ENCODE assay signal across 13 cellular contexts in the genomic region with DNA sequence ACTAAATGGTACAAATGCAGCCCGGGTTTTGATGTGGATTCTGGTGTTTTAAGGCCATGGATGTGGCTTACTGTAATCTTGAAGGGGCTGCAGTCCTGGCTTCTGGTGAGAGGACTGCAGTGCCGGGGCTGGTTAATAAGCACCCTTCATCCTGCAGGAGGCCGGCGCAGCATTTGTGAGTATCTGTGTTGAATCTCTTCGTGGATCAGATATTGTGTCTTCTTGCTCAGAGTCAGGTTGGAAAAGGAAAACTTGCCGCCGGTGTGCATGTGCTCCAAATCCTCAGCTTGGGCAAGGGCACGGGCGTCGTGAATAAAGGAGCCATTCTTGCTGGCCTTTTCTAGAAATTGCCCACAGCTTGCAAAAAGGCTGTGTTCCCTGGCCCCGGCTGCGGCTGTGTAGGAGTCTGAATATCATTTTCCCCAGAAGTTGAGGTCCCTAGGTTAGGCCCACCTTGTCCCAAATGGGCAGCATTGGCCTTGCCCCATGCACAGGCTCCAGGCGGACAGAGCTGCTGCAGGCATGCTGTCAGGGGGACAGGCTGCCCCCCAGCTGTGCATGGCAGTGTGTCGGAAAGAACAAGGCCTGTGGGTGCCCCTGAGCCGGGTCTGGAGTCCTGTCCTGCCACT. TPM values are rescaled to one million over a fixed set of nuclear protein-coding genes. Genes with fewer than 3 reads are reported as not detected.
A peak's percentile ranks its signal among the peaks of the same experiment; 100 is the strongest.
DNase-seq lines count a peak whose midpoint lies in the region; ATAC-seq, FAIRE-seq and TF ChIP-seq lines count a peak whose summit lies in the region.
"Had no signal": no experiment of that assay in that cellular context is flagged by ENCODE, and none has a peak within 500 bp of the region (broad histone marks: within the 10 kb centered on the region; RNA-seq: fewer than 3 reads in every experiment).

No MANE protein-coding gene starts in this region.

- H3K36me3 ChIP-seq in Karpas-422 (ENCODE audit: insufficient read depth, low read length) = peaks cover 37% of the 10 kb centered on the region; the same call in 1 of the 2 replicates
- peaks cover 17 to 22% of the 10 kb centered on the region in 2 experiments; a peak in 3 of 4 replicates for H3K36me3 ChIP-seq in GM12878 (ENCODE audit: control insufficient read depth in 2 of 2, insufficient read depth in 2 of 2, low read length in 1 of 2)
- peaks cover 0 to 35% of the 10 kb centered on the region in 2 donors for H3K36me3 ChIP-seq in gastrocnemius medialis
- H3K36me3 ChIP-seq in OCI-LY7 (ENCODE audit: insufficient read depth, low read length) = peaks cover 90% of the 10 kb centered on the region

- peak overlapping the region; percentile 84 for H3K4me3 Mint-ChIP-seq in activated CD4-positive, alpha-beta T cell treated with anti-CD3 and anti-CD28 coated beads, Interleukin-2, amount 10 ng/mL, durations not matched to agents 7 days and 5 days

- TF ChIP-seq RAD21 in GM12878 (IDR thresholded peaks at IDR 0.05; ENCODE audit: insufficient read depth, low read depth, low read length) = no peak

- H3K27ac ChIP-seq in Karpas-422 (ENCODE audit: low read length) = no peak overlapping the region
- H3K27ac ChIP-seq in GM12878 (ENCODE audit: control insufficient read depth, insufficient read depth) = peak overlapping the region; percentile 78; the same call in 1 of the 2 replicates
- peak overlapping the region; percentile 82 to 95 (median 84) for H3K27ac ChIP-seq in gastrocnemius medialis
- H3K27ac ChIP-seq in OCI-LY7 (ENCODE audit: low read depth, low read length, poor library complexity, severe bottlenecking) = no peak overlapping the region
- H3K27ac ChIP-seq: SK-N-MC had no signal

- POLR2A ChIA-PET in activated CD4-positive, alpha-beta T cell treated with anti-CD3 and anti-CD28 coated beads, Interleukin-2, amount 10 ng/mL, durations not matched to agents 7 days and 5 days (lab: Charles Lee) = interaction anchor here (0.6 kb wide), 1 partner anchor 20 kb away, joined by 11 read pairs; no protein-coding TSS in a partner anchor
- POLR2A ChIA-PET in GM12878 (lab: Charles Lee) (interaction anchor here (0.8 to 4.3 kb wide), 2 partner anchors 23 to 30 kb away, joined by 3 to 23 read pairs; partner anchors contain the start of gene PARVB), OCI-LY7 (lab: Charles Lee) (no interaction called here)

- H3K4me2 ChIP-seq in Karpas-422 (ENCODE audit: low read depth, low read length, poor library complexity, severe bottlenecking) = peak overlapping the region; percentile 71
- peak overlapping the region; percentile 83 for H3K4me2 ChIP-seq in GM12878 (ENCODE audit: control insufficient read depth, insufficient read depth)
- H3K4me2 ChIP-seq in OCI-LY7 (ENCODE audit: low read length) = no peak overlapping the region

- H3K79me2 ChIP-seq in Karpas-422 (ENCODE audit: low read length) (peaks cover 20% of the 10 kb centered on the region), GM12878 (ENCODE audit: control insufficient read depth, insufficient read depth, low read length) (peaks cover 4% of the 10 kb centered on the region), OCI-LY7 (ENCODE audit: insufficient read depth, low read depth, low read length) (no peaks in the 10 kb centered on the region)

- ATAC-seq in GM12878 (no peak), gastrocnemius medialis (no peak)
- ATAC-seq: PC-3, psoas muscle had no signal

- TF ChIP-seq EP300 in GM12878 (IDR thresholded peaks at IDR 0.05; ENCODE audit: borderline replicate concordance in 1 of 2, control insufficient read depth in 1 of 2, low read depth in 2 of 2, low read length in 2 of 2) = no peak

- H3K36me3 Mint-ChIP-seq in activated CD4-positive, alpha-beta T cell treated with anti-CD3 and anti-CD28 coated beads, Interleukin-2, amount 10 ng/mL, durations not matched to agents 7 days and 5 days (ENCODE audit: low read depth) = peaks cover 62% of the 10 kb centered on the region

- WGBS in GM12878 (ENCODE audit: insufficient coverage, insufficient replicate concordance, low lambda C conversion rate, missing lambda C conversion rate) = 84% methylated on average over 15 of the region's 15 CpGs

- TF ChIP-seq POLR2A in GM12878 (IDR thresholded peaks at IDR 0.05; ENCODE audit: low read depth, low read length) (no peak), gastrocnemius medialis (IDR thresholded peaks at IDR 0.05) (no peak)

- TF ChIP-seq CTCF in GM12878 (IDR thresholded peaks at IDR 0.05 in 2 of 3, conservative IDR thresholded peaks at IDR 0.05 in 1 of 3; ENCODE audit: control insufficient read depth in 2 of 3, extremely low read depth in 1 of 3, insufficient read depth in 1 of 3, low read depth in 3 of 3, low read length in 3 of 3) (no peak), gastrocnemius medialis (IDR thresholded peaks at IDR 0.05 in 4 of 5, conservative IDR thresholded peaks at IDR 0.05 in 1 of 5) (no peak), OCI-LY7 (conservative IDR thresholded peaks at IDR 0.05; ENCODE audit: low read length) (no peak)

- RAD21 ChIA-PET in GM12878 (lab: Charles Lee; ENCODE audit: unreplicated experiment) = interaction anchor here (1.0 to 7.5 kb wide), 5 partner anchors 27 to 629 kb away, joined by 3 to 185 read pairs (median 6); partner anchors contain the start of gene PARVG

- peaks cover 29% of the 10 kb centered on the region for H3K4me1 Mint-ChIP-seq in activated CD4-positive, alpha-beta T cell treated with anti-CD3 and anti-CD28 coated beads, Interleukin-2, amount 10 ng/mL, durations not matched to agents 7 days and 5 days

- H3K4me3 ChIP-seq in Karpas-422 (ENCODE audit: low read length) (peak overlapping the region; percentile 65; the same call in 1 of the 2 replicates), GM12878 (0 out of 2 replicates have a peak overlapping the region, but pooled peaks have one; percentile 75), gastrocnemius medialis (no peak overlapping the region), OCI-LY7 (ENCODE audit: low read depth, low read length, poor library complexity, severe bottlenecking) (no peak overlapping the region)
- H3K4me3 ChIP-seq: SK-N-MC had no signal

- peaks cover 25% of the 10 kb centered on the region for H3K4me1 ChIP-seq in Karpas-422 (ENCODE audit: low read length)
- peaks cover 15% of the 10 kb centered on the region for H3K4me1 ChIP-seq in GM12878 (ENCODE audit: control insufficient read depth, insufficient read depth, low read length)
- H3K4me1 ChIP-seq in gastrocnemius medialis = peaks cover 30 to 39% of the 10 kb centered on the region in 2 donors
- H3K4me1 ChIP-seq in OCI-LY7 (ENCODE audit: insufficient read depth, low read length, poor library complexity, severe bottlenecking) = peaks cover 10% of the 10 kb centered on the region

- BruUV-seq in GM12878 (replicated peaks; lab: Mats Ljungman, UMichigan) = no TSS peak
- BruUV-seq in OCI-LY7 (replicated peaks; lab: Mats Ljungman, UMichigan) = no TSS peak

- H3K27me3 Mint-ChIP-seq in activated CD4-positive, alpha-beta T cell treated with anti-CD3 and anti-CD28 coated beads, Interleukin-2, amount 10 ng/mL, durations not matched to agents 7 days and 5 days = no peaks in the 10 kb centered on the region

- CTCF ChIA-PET in activated CD4-positive, alpha-beta T cell treated with anti-CD3 and anti-CD28 coated beads, Interleukin-2, amount 10 ng/mL, durations not matched to agents 7 days and 5 days (lab: Charles Lee) = interaction anchor here (1.6 kb wide), 1 partner anchor 44 kb away, joined by 3 read pairs; no protein-coding TSS in a partner anchor
- CTCF ChIA-PET in GM12878 (lab: Yijun Ruan, JAX) = interaction anchor here (0.6 to 11.6 kb wide), 9 partner anchors 29 to 631 kb away, joined by 3 to 499 read pairs (median 6); partner anchors contain the start of gene PARVB
- CTCF ChIA-PET in OCI-LY7 (lab: Charles Lee; ENCODE audit: unreplicated experiment) = no interaction called here

- H3K9me2 ChIP-seq in Karpas-422 (replicated peaks; ENCODE audit: insufficient read depth, low read length) = no peaks in the 10 kb centered on the region
- no peaks in the 10 kb centered on the region for H3K9me2 ChIP-seq in OCI-LY7 (ENCODE audit: insufficient read depth, low read length)

- H3K27me3 ChIP-seq in Karpas-422 (ENCODE audit: low read length) (no peaks in the 10 kb centered on the region), GM12878 (replicated peaks in 1 of 2; ENCODE audit: control insufficient read depth in 2 of 2, insufficient read depth in 2 of 2, low read length in 1 of 2) (no peaks in the 10 kb centered on the region), gastrocnemius medialis (no peaks in the 10 kb centered on the region)

- intact Hi-C loops in GM12878 (cut with micrococcal nuclease; ENCODE audit: unreplicated experiment) (no loop called here), gastrocnemius medialis (cut with DNase I; ENCODE audit: low total_unique reads) (loop anchor here (10.0 kb wide), 1 partner anchor 180 kb away; no protein-coding TSS in a partner anchor), OCI-LY7 (cut with micrococcal nuclease; ENCODE audit: unreplicated experiment) (no loop called here)

- SMC1A ChIA-PET in GM12878 (lab: Charles Lee; ENCODE audit: uncharacterized antibody, unreplicated experiment) = interaction anchor here (0.6 to 5.1 kb wide), 9 partner anchors 9 to 185 kb away, joined by 3 to 282 read pairs (median 7); partner anchors contain the start of gene PARVG

- no peak for FAIRE-seq in GM12878 (lab: Jason Lieb, UNC)

- no peaks in the 10 kb centered on the region for H4K20me1 ChIP-seq in Karpas-422 (ENCODE audit: insufficient read depth, low read depth, low read length)
- no peaks in the 10 kb centered on the region for H4K20me1 ChIP-seq in GM12878 (ENCODE audit: control insufficient read depth, insufficient read depth)
- H4K20me1 ChIP-seq in OCI-LY7 (ENCODE audit: insufficient read depth, low read length) = no peaks in the 10 kb centered on the region

- in situ Hi-C loops in GM12878 (cut with MboI) = loop anchor here (5.0 kb wide), 2 partner anchors 92 to 627 kb away; no protein-coding TSS in a partner anchor
- in situ Hi-C loops in gastrocnemius medialis (cut with MboI; ENCODE audit: low sequenced_read_pairs in 4 of 4) = loop anchor here (5.0 to 25.0 kb wide), 3 partner anchors 92 to 642 kb away; no protein-coding TSS in a partner anchor

- H3K9me3 ChIP-seq in Karpas-422 (ENCODE audit: low read length) = no peaks in the 10 kb centered on the region
- H3K9me3 ChIP-seq in GM12878 (replicated peaks; ENCODE audit: control insufficient read depth, insufficient read depth, low read length) = no peaks in the 10 kb centered on the region
- no peaks in the 10 kb centered on the region for H3K9me3 ChIP-seq in gastrocnemius medialis
- H3K9me3 ChIP-seq in OCI-LY7 (ENCODE audit: low read length) = no peaks in the 10 kb centered on the region
- H3K9me3 ChIP-seq: psoas muscle had no signal

- no peak overlapping the region for H2AFZ ChIP-seq in Karpas-422 (ENCODE audit: low read length)
- no peak overlapping the region for H2AFZ ChIP-seq in GM12878 (ENCODE audit: control insufficient read depth, low read depth, low read length)
- H2AFZ ChIP-seq in OCI-LY7 (ENCODE audit: low read length) = no peak overlapping the region

- DNase-seq in activated CD4-positive, alpha-beta T cell treated with anti-CD3 and anti-CD28 coated beads, Interleukin-2, amount 10 ng/mL, durations not matched to agents 7 days and 5 days = no peak
- no peak for DNase-seq in activated CD4-positive, alpha-beta T cell treated with anti-CD3 and anti-CD28 coated beads for 1 hour
- DNase-seq in Karpas-422 (no peak), GM12878 (ENCODE audit: low read depth, low spot score) (no peak), gastrocnemius medialis (no peak), NCI-H1436 treated with DMSO at 0.1 percent for 48 hours (lab: John Stamatoyannopoulos, UW) (no peak), OCI-LY7 (ENCODE audit: low spot score) (no peak), EL (no peak)
- DNase-seq: Calu3, NCI-H1694, PC-3 had no signal

- H3K27ac Mint-ChIP-seq in activated CD4-positive, alpha-beta T cell treated with anti-CD3 and anti-CD28 coated beads, Interleukin-2, amount 10 ng/mL, durations not matched to agents 7 days and 5 days = peak overlapping the region; percentile 92

- peak overlapping the region; percentile 65 for H3K9ac ChIP-seq in Karpas-422 (ENCODE audit: low read length)
- no peak overlapping the region; the same call in 1 of the 2 replicates for H3K9ac ChIP-seq in GM12878 (ENCODE audit: control insufficient read depth, insufficient read depth, low read length)

- H3K9me3 Mint-ChIP-seq in activated CD4-positive, alpha-beta T cell treated with anti-CD3 and anti-CD28 coated beads, Interleukin-2, amount 10 ng/mL, durations not matched to agents 7 days and 5 days = no peaks in the 10 kb centered on the region

RNA-seq across cellular contexts. Expression of gene PARVB, which starts 28.9 kb away (rescaled TPM):
- 10 to 100 TPM; 18.2 to 19.2 TPM for total RNA-seq in activated CD4-positive, alpha-beta T cell treated with anti-CD3 and anti-CD28 coated beads, Interleukin-2, amount 10 ng/mL, durations not matched to agents 7 days and 5 days
- total RNA-seq in Karpas-422 (2014; rRNA removed; shearing (Covaris generic); ENCODE audit: low replicate concordance) = 24.9 and 32.6 TPM in 2 replicates
- total RNA-seq in GM12878 (2013; cell fraction: nucleolus; rRNA removed) = 111 and 117 TPM in 2 replicates
- total RNA-seq in GM12878 (2014; rRNA removed) (134 and 152 TPM in 2 replicates), GM12878 (2014; rRNA removed; fragmentation: Illumina TruSeq; extraction: Trizol) (69.7 and 70.3 TPM in 2 replicates), GM12878 (2021) (154 and 159 TPM in 2 replicates), gastrocnemius medialis (100 to 1,000 TPM; 120 to 201 (median 147) TPM), OCI-LY7 (2022) (0.34 and 0.42 TPM in 2 replicates)
- 66.8 TPM for polyA plus RNA-seq in GM12878 (2011; ENCODE audit: low read depth)
- polyA plus RNA-seq in GM12878 (2011; rRNA removed) (206 and 264 TPM in 2 replicates), GM12878 (2014; fragmentation: Illumina TruSeq; extraction: Trizol) (40.7 and 82.2 TPM in 2 replicates), GM12878 (2014; fragmentation: Nextera tagmentation; extraction: Ambion mirVana) (1 to 10 TPM; 5.2 to 7.1 TPM), GM12878 (2014; rRNA removed) (239 and 255 TPM in 2 replicates), GM12878 (2016; fragmentation: Nextera tagmentation; extraction: Ambion mirVana) (10 to 100 TPM; 60.9 to 66.9 TPM)
- 342 and 427 TPM in 2 replicates for polyA plus RNA-seq in GM12878 (2011; cell fraction: cytosol; rRNA removed)
- 245 and 262 TPM in 2 replicates for polyA plus RNA-seq in GM12878 (2011; cell fraction: nucleus; rRNA removed)
- polyA plus RNA-seq in GM12878 (2012) = 179 and 250 TPM in 2 replicates
- 124 and 137 TPM in 2 replicates for polyA minus RNA-seq in GM12878 (2011; rRNA and poly(A)+ RNA removed)
- polyA minus RNA-seq in GM12878 (2011; cell fraction: cytosol; rRNA and poly(A)+ RNA removed) = 41.4 and 42.4 TPM in 2 replicates
- 18.9 and 21.1 TPM in 2 replicates for polyA minus RNA-seq in GM12878 (2011; cell fraction: nucleus; rRNA and poly(A)+ RNA removed)
- 0.05 TPM in 1 of 2 replicates, not detected in the other for total RNA-seq in OCI-LY7 (2014; rRNA removed; shearing (Covaris generic))

RNA-seq across cellular contexts. Expression of gene SAMM50, which starts 39.9 kb away (rescaled TPM):
- 10 to 100 TPM; 46.8 to 50.9 TPM for total RNA-seq in activated CD4-positive, alpha-beta T cell treated with anti-CD3 and anti-CD28 coated beads, Interleukin-2, amount 10 ng/mL, durations not matched to agents 7 days and 5 days
- total RNA-seq in Karpas-422 (2014; rRNA removed; shearing (Covaris generic); ENCODE audit: low replicate concordance) = 37.3 and 42.9 TPM in 2 replicates
- 36.5 and 39.3 TPM in 2 replicates for total RNA-seq in GM12878 (2013; cell fraction: nucleolus; rRNA removed)
- total RNA-seq in GM12878 (2014; rRNA removed) = 47.8 and 54.0 TPM in 2 replicates
- total RNA-seq in GM12878 (2014; rRNA removed; fragmentation: Illumina TruSeq; extraction: Trizol) = 51.5 and 54.6 TPM in 2 replicates
- total RNA-seq in GM12878 (2021) = 66.1 and 67.9 TPM in 2 replicates
- 37.0 TPM for polyA plus RNA-seq in GM12878 (2011; ENCODE audit: low read depth)
- 52.9 and 53.2 TPM in 2 replicates for polyA plus RNA-seq in GM12878 (2011; rRNA removed)
- 38.7 and 42.5 TPM in 2 replicates for polyA plus RNA-seq in GM12878 (2011; cell fraction: cytosol; rRNA removed)
- polyA plus RNA-seq in GM12878 (2011; cell fraction: nucleus; rRNA removed) = 37.4 and 49.0 TPM in 2 replicates
- 42.0 and 48.1 TPM in 2 replicates for polyA plus RNA-seq in GM12878 (2012)
- 68.8 and 71.9 TPM in 2 replicates for polyA plus RNA-seq in GM12878 (2014; fragmentation: Illumina TruSeq; extraction: Trizol)
- 10 to 100 TPM; 38.2 to 61.6 TPM for polyA plus RNA-seq in GM12878 (2014; fragmentation: Nextera tagmentation; extraction: Ambion mirVana)
- 63.3 and 67.7 TPM in 2 replicates for polyA plus RNA-seq in GM12878 (2014; rRNA removed)
- 100 to 1,000 TPM; 116 to 126 TPM for polyA plus RNA-seq in GM12878 (2016; fragmentation: Nextera tagmentation; extraction: Ambion mirVana)
- 37.4 and 42.4 TPM in 2 replicates for polyA minus RNA-seq in GM12878 (2011; rRNA and poly(A)+ RNA removed)
- 12.7 and 18.7 TPM in 2 replicates for polyA minus RNA-seq in GM12878 (2011; cell fraction: cytosol; rRNA and poly(A)+ RNA removed)
- 9.1 and 18.1 TPM in 2 replicates for polyA minus RNA-seq in GM12878 (2011; cell fraction: nucleus; rRNA and poly(A)+ RNA removed)
- total RNA-seq in gastrocnemius medialis = 100 to 1,000 TPM in 1 of 4 donors, 10 to 100 TPM in 3; 67.4 to 104 (median 72.0) TPM
- 34.6 and 39.0 TPM in 2 replicates for total RNA-seq in OCI-LY7 (2014; rRNA removed; shearing (Covaris generic))
- total RNA-seq in OCI-LY7 (2022) = 64.2 and 72.9 TPM in 2 replicates

Comparison
In these comparisons a context has a peak if more than half of its experiments do, and no peak if none do; other contexts are left out.
1. H3K27ac ChIP-seq: peak in GM12878 (single experiment) and gastrocnemius medialis (4 of 4); none in Karpas-422 (single experiment) and OCI-LY7 (single experiment).
2. H3K4me3 ChIP-seq: peak in Karpas-422 (single experiment) and GM12878 (single experiment); none in gastrocnemius medialis (0 of 4) and OCI-LY7 (single experiment).
3. RNA of gene PARVB, which starts 28.9 kb away (total RNA-seq): 69.7 to 159 TPM in GM12878, 120 to 201 TPM in gastrocnemius medialis, 24.9 to 32.6 TPM in Karpas-422 and 18.2 to 19.2 TPM in activated CD4-positive, alpha-beta T cell treated with anti-CD3 and anti-CD28 coated beads, Interleukin-2, amount 10 ng/mL, durations not matched to agents 7 days and 5 days; 0.05 to 0.42 TPM in OCI-LY7; every median in the first group is over 10 times any median in the second.